In genomic region chr18:77066101-77066500, GRCh38 we compare ENCODE assay signal across 10 cellular contexts.
DNase-seq lines count a peak whose midpoint lies in the region; ATAC-seq, FAIRE-seq and TF ChIP-seq lines count a peak whose summit lies in the region.
"Had no signal": no experiment of that assay in that cellular context is flagged by ENCODE, and none has a peak within 500 bp of the region (broad histone marks: within the 10 kb centered on the region; RNA-seq: fewer than 3 reads in every experiment).

No MANE protein-coding gene starts in this region.

- H3K4me3 Mint-ChIP-seq in activated CD8-positive, alpha-beta T cell treated with anti-CD3 and anti-CD28 coated beads for 36 hours = no peak overlapping the region

- CTCF ChIA-PET in activated CD8-positive, alpha-beta T cell treated with anti-CD3 and anti-CD28 coated beads for 36 hours (lab: Charles Lee) = interaction anchor here (2.3 to 3.8 kb wide), 2 partner anchors 10 to 36 kb away, joined by 8 to 19 read pairs; no protein-coding TSS in a partner anchor

- no peak for TF ChIP-seq EP300 in transverse colon (IDR thresholded peaks at IDR 0.05; ENCODE audit: low read depth)

- H3K36me3 ChIP-seq in right lobe of liver = peaks cover 0 to 24% (median 0%) of the 10 kb centered on the region in 4 donors
- peaks cover 0 to 5% (median 0%) of the 10 kb centered on the region in 4 donors for H3K36me3 ChIP-seq in transverse colon

- TF ChIP-seq POLR2A in right lobe of liver (IDR thresholded peaks at IDR 0.05) (no peak), transverse colon (IDR thresholded peaks at IDR 0.05) (no peak)

- peak overlapping the region in 2 of 3 donors; percentile 26 to 70 for H3K27ac ChIP-seq in right lobe of liver
- peak overlapping the region; percentile 60 to 72 (median 70) for H3K27ac ChIP-seq in transverse colon

- no peak for DNase-seq in activated naive CD4-positive, alpha-beta T cell treated with anti-CD3 and anti-CD28 coated beads, Interleukin-2, amount 50 U/mL, for 72 hours (ENCODE audit: low spot score in 2 of 2)
- no peak for DNase-seq in activated naive CD4-positive, alpha-beta T cell treated with Interleukin-2 at 50 U/mL for 16 hours
- no peak for DNase-seq in activated CD8-positive, alpha-beta T cell treated with anti-CD3 and anti-CD28 coated beads for 36 hours
- no peak for DNase-seq in right lobe of liver
- no peak for DNase-seq in transverse colon
- no peak for DNase-seq in urothelium cell line (ENCODE audit: low spot score)
- DNase-seq: stimulated activated CD4-positive, alpha-beta T cell treated with anti-CD3 and anti-CD28 coated beads, Interleukin-4, amount 100 ng/mL, for 24 hours had no signal

- TF ChIP-seq CTCF in activated CD8-positive, alpha-beta T cell treated with anti-CD3 and anti-CD28 coated beads for 36 hours (IDR thresholded peaks at IDR 0.05) = no peak
- TF ChIP-seq CTCF in right lobe of liver (IDR thresholded peaks at IDR 0.05) = no peak
- TF ChIP-seq CTCF in transverse colon (IDR thresholded peaks at IDR 0.05) = no peak

- no peaks in the 10 kb centered on the region for H3K27me3 Mint-ChIP-seq in activated CD8-positive, alpha-beta T cell treated with anti-CD3 and anti-CD28 coated beads for 36 hours

- no peaks in the 10 kb centered on the region for H3K9me3 Mint-ChIP-seq in activated naive CD4-positive, alpha-beta T cell treated with anti-CD3 and anti-CD28 coated beads, Interleukin-2, amount 50 U/mL, for 72 hours
- H3K9me3 Mint-ChIP-seq in activated CD8-positive, alpha-beta T cell treated with anti-CD3 and anti-CD28 coated beads for 36 hours = peaks cover 2% of the 10 kb centered on the region

- ATAC-seq in activated naive CD4-positive, alpha-beta T cell treated with anti-CD3 and anti-CD28 coated beads, Interleukin-2, amount 50 U/mL, for 72 hours = no peak
- no peak for ATAC-seq in activated CD8-positive, alpha-beta T cell treated with anti-CD3 and anti-CD28 coated beads for 36 hours
- ATAC-seq in right lobe of liver (no peak), HG02840 (IDR thresholded peaks at IDR 0.05; ENCODE audit: low FRiP score, unreplicated experiment) (no peak), esophagus mucosa (no peak)
- ATAC-seq: activated CD4-positive, CD25-positive, alpha-beta regulatory T cell treated with anti-CD3 and anti-CD28 coated beads, Interleukin-2, amount 50 U/mL, for 24 hours had no signal

- H3K4me1 Mint-ChIP-seq in activated CD8-positive, alpha-beta T cell treated with anti-CD3 and anti-CD28 coated beads for 36 hours (ENCODE audit: low read depth) = peaks cover 98% of the 10 kb centered on the region

- WGBS in right lobe of liver (ENCODE audit: insufficient coverage, low coverage, low lambda C conversion rate, missing lambda C conversion rate) = 90% methylated on average over 9 of the region's 9 CpGs
- 90 to 98% methylated on average over 9 of the region's 9 CpGs for WGBS in transverse colon (ENCODE audit: low coverage in 1 of 2), 2 donors

- no peaks in the 10 kb centered on the region for H3K27me3 ChIP-seq in right lobe of liver
- no peaks in the 10 kb centered on the region for H3K27me3 ChIP-seq in transverse colon

- no peak for FAIRE-seq in urothelium cell line (lab: Jason Lieb, UNC)

- H3K4me3 ChIP-seq in right lobe of liver (no peak overlapping the region), transverse colon (no peak overlapping the region)

- intact Hi-C loops in activated CD8-positive, alpha-beta T cell treated with anti-CD3 and anti-CD28 coated beads for 36 hours (cut with micrococcal nuclease) = loop anchor here (5.0 kb wide), 1 partner anchor 61 kb away; no protein-coding TSS in a partner anchor
- intact Hi-C loops in right lobe of liver (cut with DNase I) (no loop called here), transverse colon (cut with DNase I; ENCODE audit: low total_unique reads) (no loop called here)

- H3K27ac Mint-ChIP-seq in activated naive CD4-positive, alpha-beta T cell treated with anti-CD3 and anti-CD28 coated beads, Interleukin-2, amount 50 U/mL, for 72 hours = peak overlapping the region; percentile 96
- peak overlapping the region; percentile 86 for H3K27ac Mint-ChIP-seq in activated CD8-positive, alpha-beta T cell treated with anti-CD3 and anti-CD28 coated beads for 36 hours

- in situ Hi-C loops in transverse colon (cut with MboI; ENCODE audit: low pct_ligation_motif_present in 1 of 4, low pct_unique_long_range_greater_than_20kb in 1 of 4, low sequenced_read_pairs in 3 of 4) = loop anchor here in 1 of 4 donors (10.0 kb wide), 1 partner anchor 61 kb away; no protein-coding TSS in a partner anchor

- POLR2A ChIA-PET in activated CD8-positive, alpha-beta T cell treated with anti-CD3 and anti-CD28 coated beads for 36 hours (lab: Charles Lee) = interaction anchor here (0.6 to 5.3 kb wide), 8 partner anchors 35 to 78 kb away, joined by 3 to 42 read pairs (median 6); partner anchors contain the start of gene MBP

- H3K4me1 ChIP-seq in right lobe of liver = peaks cover 0 to 4% (median 2%) of the 10 kb centered on the region in 4 donors
- H3K4me1 ChIP-seq in transverse colon = peaks cover 14 to 64% (median 23%) of the 10 kb centered on the region in 4 donors

- H3K9me3 ChIP-seq in right lobe of liver (no peaks in the 10 kb centered on the region), transverse colon (no peaks in the 10 kb centered on the region)

- H3K36me3 Mint-ChIP-seq in activated naive CD4-positive, alpha-beta T cell treated with anti-CD3 and anti-CD28 coated beads, Interleukin-2, amount 50 U/mL, for 72 hours = peaks cover 20 to 78% of the 10 kb centered on the region in 2 donors
- H3K36me3 Mint-ChIP-seq in activated CD8-positive, alpha-beta T cell treated with anti-CD3 and anti-CD28 coated beads for 36 hours (ENCODE audit: low read depth) = peaks cover 71% of the 10 kb centered on the region
